33 cellular contexts compared by ENCODE assay signal in genomic region chr3:127712461-127712860, GRCh38. TPM values are rescaled to one million over a fixed set of nuclear protein-coding genes. Genes with fewer than 3 reads are reported as not detected.
DNase-seq lines count a peak whose midpoint lies in the region; ATAC-seq, FAIRE-seq and TF ChIP-seq lines count a peak whose summit lies in the region.
"Had no signal": no experiment of that assay in that cellular context is flagged by ENCODE, and none has a peak within 500 bp of the region (broad histone marks: within the 10 kb centered on the region; RNA-seq: fewer than 3 reads in every experiment).

No MANE protein-coding gene starts in this region.

- CTCF ChIA-PET in CD8-positive, alpha-beta T cell (lab: Charles Lee), result no interaction called here

- H3K36me3 Mint-ChIP-seq in CD8-positive, alpha-beta T cell, result no peaks in the 10 kb centered on the region

- peaks cover 18 to 100% (median 71%) of the 10 kb centered on the region in 12 donors for H3K4me1 ChIP-seq in heart left ventricle
- peaks cover 0 to 94% of the 10 kb centered on the region in 2 donors for H3K4me1 ChIP-seq in right atrium auricular region
- H3K4me1 ChIP-seq in CD8-positive, alpha-beta T cell (ENCODE audit: insufficient read depth, low read length), result no peaks in the 10 kb centered on the region
- H3K4me1 ChIP-seq: breast epithelium, pancreas, SJCRH30 had no signal

- H3K27me3 Mint-ChIP-seq in CD8-positive, alpha-beta T cell (ENCODE audit: low read depth), result peaks cover 3% of the 10 kb centered on the region

- H3K4me3 ChIP-seq in heart left ventricle (no peak overlapping the region), right atrium auricular region (no peak overlapping the region)
- no peak overlapping the region for H3K4me3 ChIP-seq in CD8-positive, alpha-beta T cell (ENCODE audit: low read depth, low read length)
- H3K4me3 ChIP-seq: breast epithelium, GM23248, pancreas, Peyer's patch, SJCRH30, stomach, transverse colon had no signal

- H3K27ac Mint-ChIP-seq in CD8-positive, alpha-beta T cell, result no peak overlapping the region
- H3K27ac Mint-ChIP-seq: activated CD4-positive, alpha-beta memory T cell treated with anti-CD3 and anti-CD28 coated beads, Interleukin-2, amount 10 ng/mL, durations not matched to agents 7 days and 5 days; activated T-helper 1 cell treated with anti-CD3 and anti-CD28 coated beads, Interleukin-12 subunit alpha, Interleukin-12 subunit beta, Interleukin-2, Interleukin-4 antibody, amounts not matched to agents 30 ng/mL and 10 ng/mL and 1 ng/mL, durations not matched to agents 14 hours and 24 hours and 36 hours had no signal

- H3K27ac ChIP-seq in heart left ventricle, result peak overlapping the region; percentile 59 to 95 (median 78)
- peak overlapping the region; percentile 56 to 78 for H3K27ac ChIP-seq in right atrium auricular region
- H3K27ac ChIP-seq in CD8-positive, alpha-beta T cell (ENCODE audit: low read depth, low read length), result no peak overlapping the region
- H3K27ac ChIP-seq: C4-2B, epithelial cell of prostate, GM23248, pancreas, SJCRH30 had no signal

- no peak for ATAC-seq in heart left ventricle
- no peak for ATAC-seq in left ventricle myocardium superior
- no peak for ATAC-seq in sciatic nerve
- no peak for ATAC-seq in CD8-positive, alpha-beta T cell
- ATAC-seq: pancreas had no signal

- TF ChIP-seq CTCF in heart left ventricle (IDR thresholded peaks at IDR 0.05), result no peak
- no peak for TF ChIP-seq CTCF in right atrium auricular region (IDR thresholded peaks at IDR 0.05)
- TF ChIP-seq CTCF in CD8-positive, alpha-beta T cell (IDR thresholded peaks at IDR 0.05), result no peak

- peaks cover 0 to 59% (median 6%) of the 10 kb centered on the region in 9 donors for H3K36me3 ChIP-seq in heart left ventricle
- H3K36me3 ChIP-seq in right atrium auricular region, result no peaks in the 10 kb centered on the region
- no peaks in the 10 kb centered on the region for H3K36me3 ChIP-seq in CD8-positive, alpha-beta T cell (ENCODE audit: insufficient read depth, low read length)
- H3K36me3 ChIP-seq: breast epithelium, pancreas, transverse colon had no signal

- H3K9me3 Mint-ChIP-seq in CD8-positive, alpha-beta T cell, result no peaks in the 10 kb centered on the region
- H3K9me3 Mint-ChIP-seq: activated CD4-positive, alpha-beta memory T cell treated with anti-CD3 and anti-CD28 coated beads, Interleukin-2, amount 10 ng/mL, durations not matched to agents 7 days and 5 days; activated T-helper 1 cell treated with anti-CD3 and anti-CD28 coated beads, Interleukin-12 subunit alpha, Interleukin-12 subunit beta, Interleukin-2, Interleukin-4 antibody, amounts not matched to agents 30 ng/mL and 10 ng/mL and 1 ng/mL, durations not matched to agents 14 hours and 24 hours and 36 hours had no signal

- H3K27me3 ChIP-seq in heart left ventricle (no peaks in the 10 kb centered on the region), right atrium auricular region (no peaks in the 10 kb centered on the region)
- H3K27me3 ChIP-seq in CD8-positive, alpha-beta T cell (ENCODE audit: insufficient read depth, low read length), result no peaks in the 10 kb centered on the region
- H3K27me3 ChIP-seq: breast epithelium, pancreas, Peyer's patch, SJCRH30, stomach, transverse colon had no signal

- DNase-seq in heart left ventricle, result peak in 1 of 5 donors; percentile 9
- no peak for DNase-seq in left ventricle myocardium superior
- no peak for DNase-seq in right atrium auricular region (ENCODE audit: low spot score)
- peak; percentile 38 for DNase-seq in sciatic nerve (ENCODE audit: low spot score)
- no peak for DNase-seq in CD8-positive, alpha-beta T cell
- DNase-seq in DMS153 treated with DMSO at 0.1 percent for 48 hours (lab: John Stamatoyannopoulos, UW; ENCODE audit: unreplicated experiment), result no peak
- no peak for DNase-seq in RPMI8226
- no peak for DNase-seq in GM19239 (ENCODE audit: insufficient read length, low spot score)
- DNase-seq: activated CD4-positive, alpha-beta memory T cell treated with anti-CD3 and anti-CD28 coated beads, Interleukin-2, amount 10 ng/mL, durations not matched to agents 7 days and 5 days; activated CD8-positive, alpha-beta memory T cell treated with anti-CD3 and anti-CD28 coated beads, Interleukin-2, amount 50 U/mL, for 4 hours; activated naive CD4-positive, alpha-beta T cell treated with anti-CD3 and anti-CD28 coated beads, Interleukin-2, amount 50 U/mL, for 16 hours; Calu3; DND-41; effector memory CD4-positive, alpha-beta T cell; GM23248; IMR-90; MV-4-11; NCI-H1436 treated with DMSO at 0.1 percent for 48 hours; NCI-H2107; NCI-H345; SJCRH30; stimulated activated CD4-positive, alpha-beta T cell treated with anti-CD3 and anti-CD28 coated beads, Interleukin-4, amount 100 ng/mL, for 1 hour; stomach; SW 1271; T-helper 9 cell; transverse colon had no signal

- POLR2A ChIA-PET in CD8-positive, alpha-beta T cell (lab: Charles Lee), result no interaction called here

- 70 to 84% (median 78%) methylated on average over 9 of the region's 9 CpGs for WGBS in heart left ventricle, 4 donors

- H3K9me3 ChIP-seq in heart left ventricle, result no peaks in the 10 kb centered on the region
- H3K9me3 ChIP-seq in right atrium auricular region, result no peaks in the 10 kb centered on the region
- no peaks in the 10 kb centered on the region for H3K9me3 ChIP-seq in CD8-positive, alpha-beta T cell (ENCODE audit: low read length)
- H3K9me3 ChIP-seq: breast epithelium, pancreas, Peyer's patch, SJCRH30, stomach, transverse colon had no signal

- H3K4me3 Mint-ChIP-seq in CD8-positive, alpha-beta T cell, result no peak overlapping the region
- H3K4me3 Mint-ChIP-seq: activated CD4-positive, alpha-beta memory T cell treated with anti-CD3 and anti-CD28 coated beads, Interleukin-2, amount 10 ng/mL, durations not matched to agents 7 days and 5 days; activated T-helper 1 cell treated with anti-CD3 and anti-CD28 coated beads, Interleukin-12 subunit alpha, Interleukin-12 subunit beta, Interleukin-2, Interleukin-4 antibody, amounts not matched to agents 30 ng/mL and 10 ng/mL and 1 ng/mL, durations not matched to agents 14 hours and 24 hours and 36 hours had no signal

- H3K4me1 Mint-ChIP-seq in CD8-positive, alpha-beta T cell (ENCODE audit: low read depth), result no peaks in the 10 kb centered on the region
- H3K4me1 Mint-ChIP-seq: activated CD4-positive, alpha-beta memory T cell treated with anti-CD3 and anti-CD28 coated beads, Interleukin-2, amount 10 ng/mL, durations not matched to agents 7 days and 5 days had no signal

- no peak for TF ChIP-seq POLR2A in heart left ventricle (IDR thresholded peaks at IDR 0.05)

- FAIRE-seq in GM19239 (lab: Jason Lieb, UNC), result no peak
- FAIRE-seq: colon, pancreas had no signal

- intact Hi-C loops in heart left ventricle (cut with DNase I) (no loop called here), left ventricle myocardium superior (cut with micrococcal nuclease) (no loop called here), sciatic nerve (cut with DNase I) (no loop called here)
- intact Hi-C loops in CD8-positive, alpha-beta T cell (cut with DNase I, micrococcal nuclease), result no loop called here

RNA-seq across cellular contexts. Expression of gene ABTB1, which starts 39.7 kb away (rescaled TPM):
- total RNA-seq in heart left ventricle, result 10 to 100 TPM; 15.4 to 39.3 (median 30.9) TPM
- polyA plus RNA-seq in heart left ventricle, result 10 to 100 TPM; 29.3 to 35.3 TPM
- 34.2 TPM for total RNA-seq in left ventricle myocardium superior
- 10 to 100 TPM; 14.9 to 16.9 TPM for total RNA-seq in right atrium auricular region
- total RNA-seq in sciatic nerve, result 98.8 TPM
- 10 to 100 TPM; 86.0 to 88.1 TPM for total RNA-seq in CD8-positive, alpha-beta T cell
